8 cellular contexts compared by ENCODE assay signal in the genomic region with DNA sequence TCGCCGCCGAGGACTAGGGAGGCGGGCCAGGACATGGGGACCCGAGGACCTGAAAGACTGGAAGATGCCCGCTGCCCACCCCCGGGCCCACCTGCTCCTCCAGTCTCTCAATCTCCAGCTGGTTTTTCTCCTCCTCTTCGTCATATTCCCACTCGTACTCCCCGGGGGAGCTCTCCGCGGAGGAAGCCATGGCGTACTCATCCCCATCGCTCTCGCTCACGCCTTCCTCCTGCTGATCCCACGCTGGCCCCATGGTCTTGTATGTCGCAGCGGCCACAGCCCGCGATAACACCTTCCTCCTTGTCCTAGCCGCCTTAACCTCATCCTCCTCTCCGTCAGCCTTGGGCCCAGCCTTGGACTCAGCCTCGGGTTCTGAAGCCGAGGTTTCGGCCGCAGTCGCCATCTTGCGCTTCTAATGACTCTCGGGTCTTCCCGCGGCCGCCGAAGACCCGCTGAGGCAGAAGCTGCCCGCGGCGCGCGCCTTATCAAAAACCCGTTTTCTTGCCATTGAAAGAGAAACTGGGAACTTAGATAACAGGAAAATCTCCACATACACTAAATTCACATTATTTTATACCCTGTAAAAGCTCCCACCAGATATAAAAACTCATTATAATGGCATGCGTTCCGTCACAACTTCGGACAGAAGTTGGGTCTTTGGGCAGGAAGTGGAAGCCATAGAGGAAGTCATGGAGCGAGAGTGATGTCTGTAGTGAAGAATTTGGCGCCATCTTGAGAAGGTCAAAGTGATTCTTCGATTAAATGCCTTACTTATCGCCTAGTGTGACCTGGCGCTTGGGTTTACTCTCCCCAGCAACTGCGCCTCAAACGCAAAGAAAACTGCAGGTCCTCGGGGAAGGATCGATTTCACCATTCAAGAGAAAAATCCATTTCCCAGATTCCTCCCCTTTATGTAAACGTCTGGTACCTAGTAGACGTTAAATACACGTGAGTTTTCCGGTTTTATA. TPM values are rescaled to one million over a fixed set of nuclear protein-coding genes. Genes with fewer than 3 reads are reported as not detected.
A peak's percentile ranks its signal among the peaks of the same experiment; 100 is the strongest.
DNase-seq lines count a peak whose midpoint lies in the region; ATAC-seq and TF ChIP-seq lines count a peak whose summit lies in the region.

A gene with protein sequence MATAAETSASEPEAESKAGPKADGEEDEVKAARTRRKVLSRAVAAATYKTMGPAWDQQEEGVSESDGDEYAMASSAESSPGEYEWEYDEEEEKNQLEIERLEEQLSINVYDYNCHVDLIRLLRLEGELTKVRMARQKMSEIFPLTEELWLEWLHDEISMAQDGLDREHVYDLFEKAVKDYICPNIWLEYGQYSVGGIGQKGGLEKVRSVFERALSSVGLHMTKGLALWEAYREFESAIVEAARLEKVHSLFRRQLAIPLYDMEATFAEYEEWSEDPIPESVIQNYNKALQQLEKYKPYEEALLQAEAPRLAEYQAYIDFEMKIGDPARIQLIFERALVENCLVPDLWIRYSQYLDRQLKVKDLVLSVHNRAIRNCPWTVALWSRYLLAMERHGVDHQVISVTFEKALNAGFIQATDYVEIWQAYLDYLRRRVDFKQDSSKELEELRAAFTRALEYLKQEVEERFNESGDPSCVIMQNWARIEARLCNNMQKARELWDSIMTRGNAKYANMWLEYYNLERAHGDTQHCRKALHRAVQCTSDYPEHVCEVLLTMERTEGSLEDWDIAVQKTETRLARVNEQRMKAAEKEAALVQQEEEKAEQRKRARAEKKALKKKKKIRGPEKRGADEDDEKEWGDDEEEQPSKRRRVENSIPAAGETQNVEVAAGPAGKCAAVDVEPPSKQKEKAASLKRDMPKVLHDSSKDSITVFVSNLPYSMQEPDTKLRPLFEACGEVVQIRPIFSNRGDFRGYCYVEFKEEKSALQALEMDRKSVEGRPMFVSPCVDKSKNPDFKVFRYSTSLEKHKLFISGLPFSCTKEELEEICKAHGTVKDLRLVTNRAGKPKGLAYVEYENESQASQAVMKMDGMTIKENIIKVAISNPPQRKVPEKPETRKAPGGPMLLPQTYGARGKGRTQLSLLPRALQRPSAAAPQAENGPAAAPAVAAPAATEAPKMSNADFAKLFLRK (minus strand): TSS at position 422 of the 968 bp plus-strand sequence. CDS start 19 bp downstream, at position 403.

- no peaks in the 10 kb centered on the region for H3K9me3 ChIP-seq in MM.1S (replicated peaks; ENCODE audit: insufficient read depth, low read length)
- H3K9me3 ChIP-seq in neural cell (ENCODE audit: low read length) = no peaks in the 10 kb centered on the region

- H3K4me2 ChIP-seq in MM.1S (ENCODE audit: low read depth, low read length) (peak within 1 kb of the TSS; percentile 96), neural cell (ENCODE audit: low read length) (peak within 1 kb of the TSS; percentile 98)

- ATAC-seq in stimulated activated naive CD8-positive, alpha-beta T cell treated with anti-CD3 and anti-CD28 coated beads, Interleukin-15, amount 100 ng/mL, for 72 hours = peak; percentile 62

- H3K4me3 Mint-ChIP-seq in stimulated activated naive CD8-positive, alpha-beta T cell treated with anti-CD3 and anti-CD28 coated beads, Interleukin-15, amount 100 ng/mL, for 72 hours = peak within 1 kb of the TSS; percentile 99 to 100

- peaks cover 23% of the 10 kb centered on the region for H4K20me1 ChIP-seq in MM.1S (ENCODE audit: insufficient read depth, low read length)
- no peaks in the 10 kb centered on the region for H4K20me1 ChIP-seq in neural cell (ENCODE audit: insufficient read depth)

- no peaks in the 10 kb centered on the region for H3K9me2 ChIP-seq in MM.1S (replicated peaks; ENCODE audit: insufficient read depth, low read length)
- H3K9me2 ChIP-seq in neural cell (ENCODE audit: insufficient read depth, low read length) = no peaks in the 10 kb centered on the region

- no peak for TF ChIP-seq RAD21 in neural cell (conservative IDR thresholded peaks at IDR 0.05)

- H3K4me3 ChIP-seq in H7 (ENCODE audit: insufficient read depth, low read depth, low read length) (peak within 1 kb of the TSS; percentile 75), MM.1S (ENCODE audit: low read length) (peak within 1 kb of the TSS; percentile 98), foreskin fibroblast (ENCODE audit: low read depth in 1 of 2, low read length in 2 of 2) (peak within 1 kb of the TSS; percentile 94 to 96), neural cell (ENCODE audit: low read length) (peak within 1 kb of the TSS; percentile 75)

- H3K27ac Mint-ChIP-seq in stimulated activated naive CD8-positive, alpha-beta T cell treated with anti-CD3 and anti-CD28 coated beads, Interleukin-15, amount 100 ng/mL, for 72 hours = peak within 1 kb of the TSS; percentile 100

- peak; percentile 94 for DNase-seq in ELR (ENCODE audit: low read depth)
- peak; percentile 86 for DNase-seq in H7
- peak; percentile 93 for DNase-seq in MM.1S
- DNase-seq in SIG-M5 treated with dmso at 0.1 percent for 504 hours (lab: John Stamatoyannopoulos, UW; ENCODE audit: unreplicated experiment) = peak; percentile 98
- DNase-seq in activated gamma-delta T cell treated with Interleukin-2 at 50 U/mL for 16 hours = peak; percentile 75
- DNase-seq in foreskin fibroblast = peak; percentile 80 to 91
- DNase-seq in stimulated activated naive CD8-positive, alpha-beta T cell treated with anti-CD3 and anti-CD28 coated beads, Interleukin-15, amount 100 ng/mL, for 72 hours = peak; percentile 84 to 89

- H3F3A ChIP-seq in MM.1S (ENCODE audit: insufficient read depth, low read length) = peaks cover 45% of the 10 kb centered on the region
- H3F3A ChIP-seq in neural cell (ENCODE audit: insufficient read depth, low read length, poor library complexity, severe bottlenecking) = peaks cover 3% of the 10 kb centered on the region

- TF ChIP-seq EP300 in neural cell (conservative IDR thresholded peaks at IDR 0.05; ENCODE audit: poor library complexity, severe bottlenecking) = peak; percentile 10

- peaks cover 47% of the 10 kb centered on the region for H3K4me1 Mint-ChIP-seq in stimulated activated naive CD8-positive, alpha-beta T cell treated with anti-CD3 and anti-CD28 coated beads, Interleukin-15, amount 100 ng/mL, for 72 hours

- no peaks in the 10 kb centered on the region for H3K9me3 Mint-ChIP-seq in stimulated activated naive CD8-positive, alpha-beta T cell treated with anti-CD3 and anti-CD28 coated beads, Interleukin-15, amount 100 ng/mL, for 72 hours

- peaks cover 84% of the 10 kb centered on the region for H3K79me2 ChIP-seq in MM.1S (ENCODE audit: low read length)
- H3K79me2 ChIP-seq in neural cell (replicated peaks; ENCODE audit: insufficient read depth, low read length) = peaks cover 58% of the 10 kb centered on the region

- H3K36me3 ChIP-seq in H7 (replicated peaks; ENCODE audit: control insufficient read depth, insufficient read depth, low read length) (peaks cover 24% of the 10 kb centered on the region), MM.1S (replicated peaks; ENCODE audit: insufficient read depth, low read length) (no peaks in the 10 kb centered on the region; the same call in 1 of the 2 replicates), neural cell (ENCODE audit: insufficient read depth, low read length) (peaks cover 4% of the 10 kb centered on the region)

- peak within 1 kb of the TSS; percentile 85 for H2AFZ ChIP-seq in MM.1S (ENCODE audit: low read length)
- H2AFZ ChIP-seq in neural cell (ENCODE audit: low read depth, low read length) = peak within 1 kb of the TSS; percentile 83

- H3K27ac ChIP-seq in MM.1S (ENCODE audit: low read length) (peak within 1 kb of the TSS; percentile 84), neural cell (ENCODE audit: low read length) (peak within 1 kb of the TSS; percentile 90)

- no peaks in the 10 kb centered on the region for H3K27me3 ChIP-seq in H7 (ENCODE audit: control insufficient read depth, insufficient read depth, low read length)
- no peaks in the 10 kb centered on the region for H3K27me3 ChIP-seq in MM.1S (replicated peaks; ENCODE audit: insufficient read depth, low read length)
- no peaks in the 10 kb centered on the region for H3K27me3 ChIP-seq in neural cell (ENCODE audit: insufficient read depth, low read depth, low read length)

- no peaks in the 10 kb centered on the region for H3K27me3 Mint-ChIP-seq in stimulated activated naive CD8-positive, alpha-beta T cell treated with anti-CD3 and anti-CD28 coated beads, Interleukin-15, amount 100 ng/mL, for 72 hours

- H3K4me1 ChIP-seq in MM.1S (ENCODE audit: low read length) = peaks cover 32% of the 10 kb centered on the region

- H3K9ac ChIP-seq in MM.1S (ENCODE audit: low read length) = peak within 1 kb of the TSS; percentile 98
- peak within 1 kb of the TSS; percentile 91 for H3K9ac ChIP-seq in neural cell (ENCODE audit: low read length)

- TF ChIP-seq CTCF in MM.1S (IDR thresholded peaks at IDR 0.05; ENCODE audit: low read length) = no peak
- TF ChIP-seq CTCF in foreskin fibroblast (IDR thresholded peaks at IDR 0.05; ENCODE audit: low read depth, low read length) = no peak
- TF ChIP-seq CTCF in neural cell (IDR thresholded peaks at IDR 0.05; ENCODE audit: poor library complexity, severe bottlenecking) = no peak

TF ChIP-seq in neural cell, 6 proteins besides CTCF, POLR2A, EP300 and RAD21 (continues in another document):
- peak; percentile 74 for TF ChIP-seq MXI1 (conservative IDR thresholded peaks at IDR 0.05; ENCODE audit: poor library complexity, severe bottlenecking)
- peak; percentile 40 for TF ChIP-seq SMC3 (conservative IDR thresholded peaks at IDR 0.05; ENCODE audit: poor library complexity)
- no peak for TF ChIP-seq EZH2 (IDR thresholded peaks at IDR 0.05; ENCODE audit: borderline replicate concordance, insufficient read depth, low read length, poor library complexity, severe bottlenecking)
- peak; percentile 90 for TF ChIP-seq POLR2AphosphoS5 (IDR thresholded peaks at IDR 0.05)

RNA-seq across cellular contexts. Expression of the gene that starts here (rescaled TPM):
- total RNA-seq in H7 (2014; rRNA removed; shearing (Covaris generic)) = 89.7 and 124 TPM in 2 replicates
- 71.0 and 79.3 TPM in 2 replicates for polyA plus RNA-seq in neural cell
- polyA minus RNA-seq in neural cell = 112 and 125 TPM in 2 replicates

Comparison
In these comparisons a context has a peak if more than half of its experiments do, and no peak if none do; other contexts are left out.
1. Peak in every context shown above with its lines: DNase-seq, ATAC-seq, H3K4me3 ChIP-seq and H3K27ac ChIP-seq.